1 cellular context compared by ENCODE assay signal in genomic region chr3:139597947-139598346, GRCh38.
TF ChIP-seq lines count a peak whose summit lies in the region.

No MANE protein-coding gene starts in this region.

TF ChIP-seq in H1, 55 proteins besides CTCF, POLR2A, EP300 and RAD21 (continued from another document):
- no peak for TF ChIP-seq CHD7 (IDR thresholded peaks at IDR 0.05; ENCODE audit: insufficient replicate concordance, low read length)
- TF ChIP-seq, protein P1, sequence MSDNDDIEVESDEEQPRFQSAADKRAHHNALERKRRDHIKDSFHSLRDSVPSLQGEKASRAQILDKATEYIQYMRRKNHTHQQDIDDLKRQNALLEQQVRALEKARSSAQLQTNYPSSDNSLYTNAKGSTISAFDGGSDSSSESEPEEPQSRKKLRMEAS (IDR thresholded peaks at IDR 0.05): no peak
